Comparison of ENCODE assay signal across 14 cellular contexts in the genomic region with DNA sequence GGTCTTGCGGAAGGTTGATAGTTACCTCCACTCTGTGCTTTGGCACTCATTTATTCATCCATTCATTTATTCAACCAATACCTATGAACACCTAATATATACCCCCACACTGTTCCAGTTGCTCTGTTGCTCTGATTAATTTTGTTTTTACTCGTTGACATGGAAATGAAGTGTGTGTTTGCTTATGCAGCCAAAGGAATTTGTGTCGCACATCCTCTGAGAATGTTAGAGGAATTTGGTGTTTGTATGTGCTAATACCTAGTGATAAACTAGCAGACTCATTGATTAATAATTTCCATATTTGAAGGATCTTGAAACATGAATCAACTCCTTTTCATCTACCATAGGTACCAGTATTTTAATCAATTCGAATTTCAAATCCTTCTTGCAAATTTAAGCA. TPM values are rescaled to one million over a fixed set of nuclear protein-coding genes. Genes with fewer than 3 reads are reported as not detected.
A peak's percentile ranks its signal among the peaks of the same experiment; 100 is the strongest.
DNase-seq lines count a peak whose midpoint lies in the region; ATAC-seq, FAIRE-seq and TF ChIP-seq lines count a peak whose summit lies in the region.
"Had no signal": no experiment of that assay in that cellular context is flagged by ENCODE, and none has a peak within 500 bp of the region (broad histone marks: within the 10 kb centered on the region; RNA-seq: fewer than 3 reads in every experiment).

No MANE protein-coding gene starts in this region.

- no peaks in the 10 kb centered on the region for H3K9me3 ChIP-seq in SJSA1 (replicated peaks)
- no peaks in the 10 kb centered on the region for H3K9me3 ChIP-seq in pancreas
- H3K9me3 ChIP-seq: psoas muscle had no signal

- H3K4me3 ChIP-seq in SJSA1 (no peak overlapping the region), pancreas (no peak overlapping the region)
- H3K4me3 ChIP-seq: psoas muscle had no signal

- intact Hi-C loops in pancreas (cut with DNase I): no loop called here

- DNase-seq in ELR (ENCODE audit: low read depth) (peak; percentile 82), SJSA1 (ENCODE audit: low read depth in 1 of 2, low spot score in 2 of 2) (peak in 1 of 2 experiments; percentile 69), fibroblast of gingiva (ENCODE audit: low read depth) (peak; percentile 79), pancreas (no peak), SKM-1 (lab: John Stamatoyannopoulos, UW; ENCODE audit: unreplicated experiment) (no peak)
- DNase-seq: CD4-positive, alpha-beta memory T cell; NCI-H1417 treated with DMSO at 0.1 percent for 48 hours; NCI-H524 treated with DMSO at 0.1 percent for 48 hours; psoas muscle had no signal

- 38 to 45% methylated on average over 4 of the region's 4 CpGs for WGBS in pancreas, 2 donors

- H3K36me3 ChIP-seq in SJSA1 (no peaks in the 10 kb centered on the region), pancreas (no peaks in the 10 kb centered on the region)

- ATAC-seq in pancreas: peak in 3 of 4 donors; percentile 48 to 80 (median 49)
- ATAC-seq in HG03025 (IDR thresholded peaks at IDR 0.05; ENCODE audit: low FRiP score, unreplicated experiment): no peak
- ATAC-seq in HG02870 (IDR thresholded peaks at IDR 0.05; ENCODE audit: unreplicated experiment): no peak
- ATAC-seq in GM21529 (IDR thresholded peaks at IDR 0.05; ENCODE audit: unreplicated experiment): no peak
- ATAC-seq: psoas muscle, Right ventricle myocardium inferior had no signal

- TF ChIP-seq CTCF in pancreas (IDR thresholded peaks at IDR 0.05): no peak

- no peak for FAIRE-seq in pancreas (lab: Jason Lieb, UNC)
- FAIRE-seq: endometrium had no signal

- H3K27ac ChIP-seq in SJSA1 (peak overlapping the region; percentile 73), pancreas (no peak overlapping the region)
- H3K27ac ChIP-seq: psoas muscle had no signal

- H3K4me1 ChIP-seq in SJSA1 (replicated peaks): peaks cover 27% of the 10 kb centered on the region
- no peaks in the 10 kb centered on the region for H3K4me1 ChIP-seq in pancreas
- H3K4me1 ChIP-seq: psoas muscle had no signal

- H3K27me3 ChIP-seq in SJSA1 (replicated peaks): no peaks in the 10 kb centered on the region
- H3K27me3 ChIP-seq in pancreas: no peaks in the 10 kb centered on the region

RNA-seq across cellular contexts. Expression of gene CRIM1, which starts 25.8 kb away (rescaled TPM):
- 245 and 249 TPM in 2 replicates for total RNA-seq in SJSA1 (2014; rRNA removed; shearing (Covaris generic))
- total RNA-seq in pancreas: 10 to 100 TPM; 15.9 to 29.1 (median 22.5) TPM
- polyA plus RNA-seq in pancreas: 10 to 100 TPM in 1 of 2 donors, 1 to 10 TPM in 1; 5.2 to 14.7 TPM

Comparison
In these comparisons a context has a peak if more than half of its experiments do, and no peak if none do; other contexts are left out.
1. DNase-seq: peak in ELR (single experiment) and fibroblast of gingiva (single experiment); none in pancreas (0 of 6) and SKM-1 (single experiment).
2. ATAC-seq: peak in pancreas (3 of 4); none in HG03025 (single experiment), HG02870 (single experiment) and GM21529 (single experiment).